ENCODE assay signal across 8 cellular contexts in the genomic region with DNA sequence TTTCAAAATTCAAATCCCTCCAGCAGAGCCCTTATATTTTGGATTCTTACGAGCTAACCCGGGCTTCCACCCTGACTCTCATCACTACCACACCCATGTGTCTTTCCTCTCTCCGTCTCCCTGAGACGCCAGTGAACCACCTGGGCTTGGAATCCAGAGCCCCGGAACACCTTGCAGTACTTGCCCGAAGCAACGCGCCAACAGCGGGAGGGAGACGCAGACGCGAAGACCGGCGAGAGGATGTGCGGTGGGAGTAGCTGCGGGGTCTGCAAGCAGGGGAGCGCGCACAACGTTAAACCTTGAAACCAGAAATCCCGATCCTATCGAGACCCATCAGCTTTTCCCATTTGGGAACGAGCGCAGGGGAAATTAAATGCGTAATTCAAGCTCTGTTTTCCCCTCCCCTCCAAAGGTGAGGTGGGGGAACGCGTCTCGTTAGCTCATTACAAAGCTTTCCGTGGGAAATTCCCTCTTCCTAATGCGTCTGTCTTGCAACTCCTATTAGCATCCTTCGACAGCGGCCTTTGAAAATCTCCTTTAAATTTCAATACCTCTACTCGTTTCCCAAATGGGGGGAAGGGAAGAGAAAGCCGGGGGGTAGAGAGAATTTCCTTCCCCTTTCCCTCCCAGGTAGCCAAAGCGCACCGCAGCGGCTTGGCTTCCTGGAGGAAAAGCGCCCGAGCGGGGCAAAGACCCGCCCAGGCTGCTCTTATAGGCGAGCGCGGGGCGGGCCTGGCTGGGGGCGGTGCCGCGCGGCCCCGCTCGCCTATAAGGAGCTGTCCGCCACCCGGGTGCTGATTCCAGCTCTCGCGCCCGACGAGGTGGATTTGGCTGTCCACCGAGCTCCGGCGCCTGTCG. TPM values are rescaled to one million over a fixed set of nuclear protein-coding genes. Genes with fewer than 3 reads are reported as not detected.
DNase-seq lines count a peak whose midpoint lies in the region; ATAC-seq and TF ChIP-seq lines count a peak whose summit lies in the region.

A gene (plus strand): TSS at position 797 of the 858 bp plus-strand sequence. CDS start 364 bp downstream, outside the sequence.

- in situ Hi-C loops in KBM-7 (cut with MboI; ENCODE audit: low pct_unique_long_range_greater_than_20kb, low sequenced_read_pairs), result no loop called here

- H3K4me2 ChIP-seq in hepatocyte, result peak within 1 kb of the TSS; percentile 87

- DNase-seq in DMS 273 treated with DMSO at 0.1 percent for 48 hours (lab: John Stamatoyannopoulos, UW), result peak; percentile 7
- peak; percentile 74 for DNase-seq in KBM-7
- peak; percentile 48 for DNase-seq in activated CD8-positive, alpha-beta T cell treated with anti-CD3 and anti-CD28 coated beads, Interleukin-2, amount 10 ng/mL, durations not matched to agents 7 days and 5 days
- peak; percentile 87 for DNase-seq in hepatocyte (ENCODE audit: low spot score)
- peak; percentile 69 for DNase-seq in sciatic nerve (ENCODE audit: low spot score)
- DNase-seq in activated CD4-positive, CD25-positive, alpha-beta regulatory T cell treated with anti-CD3 and anti-CD28 coated beads, Interleukin-2, amount 50 U/mL, for 72 hours, result no peak
- DNase-seq in effector CD4-positive, alpha-beta T cell, result no peak

- H3K4me1 ChIP-seq in hepatocyte (ENCODE audit: insufficient read depth), result no peaks in the 10 kb centered on the region

- no peak for TF ChIP-seq CTCF in hepatocyte (IDR thresholded peaks at IDR 0.05; ENCODE audit: poor library complexity)

- H3K9me3 ChIP-seq in hepatocyte (ENCODE audit: low read depth), result no peaks in the 10 kb centered on the region

- no peaks in the 10 kb centered on the region for H3K9me2 ChIP-seq in hepatocyte (replicated peaks; ENCODE audit: insufficient read depth)

- peaks cover 15% of the 10 kb centered on the region for H3K27me3 Mint-ChIP-seq in activated CD8-positive, alpha-beta T cell treated with anti-CD3 and anti-CD28 coated beads, Interleukin-2, amount 10 ng/mL, durations not matched to agents 7 days and 5 days (ENCODE audit: low read depth)

- peak; percentile 74 for ATAC-seq in activated CD8-positive, alpha-beta T cell treated with anti-CD3 and anti-CD28 coated beads, Interleukin-2, amount 10 ng/mL, durations not matched to agents 7 days and 5 days
- peak; percentile 81 for ATAC-seq in sciatic nerve
- ATAC-seq in GM18498 (IDR thresholded peaks at IDR 0.05; ENCODE audit: unreplicated experiment), result no peak

- 3% methylated on average over 59 of the region's 60 CpGs for WGBS in hepatocyte (ENCODE audit: low lambda C conversion rate, missing lambda C conversion rate)

- no peak within 1 kb of the TSS for H3K27ac Mint-ChIP-seq in activated CD8-positive, alpha-beta T cell treated with anti-CD3 and anti-CD28 coated beads, Interleukin-2, amount 10 ng/mL, durations not matched to agents 7 days and 5 days

- CTCF ChIA-PET in activated CD8-positive, alpha-beta T cell treated with anti-CD3 and anti-CD28 coated beads, Interleukin-2, amount 10 ng/mL, durations not matched to agents 7 days and 5 days (lab: Charles Lee), result no interaction called here

- H3K4me3 ChIP-seq in hepatocyte, result peak within 1 kb of the TSS; percentile 24

- intact Hi-C loops in sciatic nerve (cut with DNase I), result no loop called here

- no peaks in the 10 kb centered on the region for H3K36me3 Mint-ChIP-seq in activated CD8-positive, alpha-beta T cell treated with anti-CD3 and anti-CD28 coated beads, Interleukin-2, amount 10 ng/mL, durations not matched to agents 7 days and 5 days (ENCODE audit: low read depth)

- no peaks in the 10 kb centered on the region for H3K9me3 Mint-ChIP-seq in activated CD8-positive, alpha-beta T cell treated with anti-CD3 and anti-CD28 coated beads, Interleukin-2, amount 10 ng/mL, durations not matched to agents 7 days and 5 days (ENCODE audit: insufficient read depth)

- H3K4me3 Mint-ChIP-seq in activated CD8-positive, alpha-beta T cell treated with anti-CD3 and anti-CD28 coated beads, Interleukin-2, amount 10 ng/mL, durations not matched to agents 7 days and 5 days, result no peak within 1 kb of the TSS

- peaks cover 4% of the 10 kb centered on the region for H3K4me1 Mint-ChIP-seq in activated CD8-positive, alpha-beta T cell treated with anti-CD3 and anti-CD28 coated beads, Interleukin-2, amount 10 ng/mL, durations not matched to agents 7 days and 5 days (ENCODE audit: low read depth)

- peak within 1 kb of the TSS; percentile 40 for H2AFZ ChIP-seq in hepatocyte

- H3K27ac ChIP-seq in hepatocyte, result no peak within 1 kb of the TSS

- POLR2A ChIA-PET in activated CD8-positive, alpha-beta T cell treated with anti-CD3 and anti-CD28 coated beads, Interleukin-2, amount 10 ng/mL, durations not matched to agents 7 days and 5 days (lab: Charles Lee), result no interaction called here

- H3K27me3 ChIP-seq in hepatocyte, result peaks cover 36% of the 10 kb centered on the region

- H4K20me1 ChIP-seq in hepatocyte (ENCODE audit: insufficient read depth, poor library complexity, severe bottlenecking), result no peaks in the 10 kb centered on the region

- H3K36me3 ChIP-seq in hepatocyte (replicated peaks; ENCODE audit: insufficient read depth, low read depth), result no peaks in the 10 kb centered on the region

- no peaks in the 10 kb centered on the region for H3K79me2 ChIP-seq in hepatocyte

RNA-seq across cellular contexts. Expression of the gene that starts here (rescaled TPM):
- not detected for total RNA-seq in activated CD8-positive, alpha-beta T cell treated with anti-CD3 and anti-CD28 coated beads, Interleukin-2, amount 10 ng/mL, durations not matched to agents 7 days and 5 days
- total RNA-seq in hepatocyte (0.12 TPM in 1 of 2 replicates, not detected in the other), sciatic nerve (not detected)
- polyA plus RNA-seq in hepatocyte, result 0.28 and 0.41 TPM in 2 replicates

Comparison
In these comparisons a context has a peak if more than half of its experiments do, and no peak if none do; other contexts are left out.
1. Peak in DNase-seq and ATAC-seq in activated CD8-positive, alpha-beta T cell treated with anti-CD3 and anti-CD28 coated beads, Interleukin-2, amount 10 ng/mL, durations not matched to agents 7 days and 5 days; RNA of the gene not detected or under 1 TPM.
2. Peak in DNase-seq, H3K4me3 ChIP-seq and H3K4me2 ChIP-seq in hepatocyte; RNA of the gene not detected or under 1 TPM.
3. Peak in DNase-seq and ATAC-seq in sciatic nerve; RNA of the gene not detected or under 1 TPM.
4. DNase-seq: peak in DMS 273 treated with DMSO at 0.1 percent for 48 hours (single experiment) and KBM-7 (single experiment); none in activated CD4-positive, CD25-positive, alpha-beta regulatory T cell treated with anti-CD3 and anti-CD28 coated beads, Interleukin-2, amount 50 U/mL, for 72 hours (single experiment) and effector CD4-positive, alpha-beta T cell (single experiment).